Comparison of ENCODE assay signal across 1 cellular context in genomic region chr4:156593464-156593863, GRCh38.
TF ChIP-seq lines count a peak whose summit lies in the region.

No MANE protein-coding gene starts in this region.

TF ChIP-seq in SK-N-SH, 30 proteins besides CTCF, POLR2A, EP300 and RAD21 (continued from another document):
- TF ChIP-seq REST (IDR thresholded peaks at IDR 0.05; ENCODE audit: low read depth, low read length) (no peak), IRF3 (IDR thresholded peaks at IDR 0.05; ENCODE audit: low read depth, low read length) (no peak), RFX5 (IDR thresholded peaks at IDR 0.05; ENCODE audit: low read length) (no peak), POLR2AphosphoS5 (IDR thresholded peaks at IDR 0.05; ENCODE audit: low read depth, low read length) (no peak)
TF ChIP-seq in SK-N-SH: peak in this region for 1.
